ENCODE assay signal across 28 cellular contexts in the genomic region with DNA sequence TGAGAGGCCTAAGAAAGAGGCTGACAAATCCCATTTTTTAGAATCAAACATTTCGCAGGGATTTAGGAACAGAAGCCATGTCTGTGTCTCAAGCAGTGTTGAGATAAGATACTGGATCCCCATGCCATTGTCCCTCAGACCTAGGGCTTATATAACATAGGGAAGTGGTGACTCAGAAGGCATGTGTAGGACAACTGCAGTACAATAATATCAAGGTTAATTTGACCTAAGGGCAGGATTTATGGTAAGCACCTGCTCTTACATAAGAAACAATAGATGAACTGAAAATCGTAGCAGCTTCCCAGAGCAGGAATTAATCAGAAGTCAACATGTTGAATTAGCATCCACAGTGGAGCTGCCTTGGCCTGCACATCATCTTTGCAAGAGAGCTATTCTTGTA.
"Had no signal": no experiment of that assay in that cellular context is flagged by ENCODE, and none has a peak within 500 bp of the region (broad histone marks: within the 10 kb centered on the region; RNA-seq: fewer than 3 reads in every experiment).

No MANE protein-coding gene starts in this region.

- H3K4me1 ChIP-seq: ascending aorta, gastrocnemius medialis, left lung, lower lobe of right lung, right lobe of liver, testis, transverse colon had no signal

- H3K27ac ChIP-seq: ascending aorta, gastrocnemius medialis, left lung, lower lobe of right lung, neutrophil, ovary, right lobe of liver, skin epidermis, testis, transverse colon, WERI-Rb-1 had no signal

- H3K4me3 ChIP-seq: ascending aorta, esophagus squamous epithelium, gastrocnemius medialis, left lung, lower lobe of right lung, ovary, right lobe of liver, skin epidermis, testis, transverse colon had no signal

- H3K36me3 ChIP-seq: ascending aorta, esophagus squamous epithelium, gastrocnemius medialis, left lung, lower lobe of right lung, neutrophil, ovary, right lobe of liver, transverse colon, WERI-Rb-1 had no signal

- H3K27me3 ChIP-seq: ascending aorta, esophagus squamous epithelium, gastrocnemius medialis, left lung, neutrophil, ovary, right lobe of liver, testis, transverse colon had no signal

- H3K9me3 ChIP-seq: ascending aorta, esophagus squamous epithelium, gastrocnemius medialis, left lung, lower lobe of right lung, neutrophil, ovary, right lobe of liver, testis, transverse colon had no signal

- DNase-seq: activated CD4-positive, alpha-beta memory T cell treated with anti-CD3 and anti-CD28 coated beads for 36 hours; activated CD4-positive, alpha-beta T cell treated with anti-CD3 and anti-CD28 coated beads, Interleukin-2, amount 10 ng/mL, durations not matched to agents 24 days and 14 days; activated CD8-positive, alpha-beta memory T cell treated with anti-CD3 and anti-CD28 coated beads, Interleukin-2, amount 50 U/mL, for 4 hours; activated effector memory CD4-positive, alpha-beta T cell treated with anti-CD3 and anti-CD28 coated beads, Interleukin-2, amount 50 U/mL, for 16 hours; activated naive CD4-positive, alpha-beta T cell treated with anti-CD3 and anti-CD28 coated beads for 36 hours; activated naive CD8-positive, alpha-beta T cell treated with anti-CD3 and anti-CD28 coated beads for 36 hours; activated T-cell treated with anti-CD3 and anti-CD28 coated beads, Interleukin-2, amount 50 U/mL, for 1 hour; caudate nucleus; cortex of kidney; esophagus squamous epithelium; gastrocnemius medialis; glutamatergic neuron; left lung; lower lobe of right lung; mesenchymal stem cell; natural killer cell; ovary; right lobe of liver; stimulated activated CD4-positive, alpha-beta T cell treated with anti-CD3 and anti-CD28 coated beads, Interleukin-12 subunit alpha, Interleukin-12 subunit beta, amount 100 ng/mL, for 4 hours; stimulated activated CD4-positive, alpha-beta T cell treated with anti-CD3 and anti-CD28 coated beads, Interleukin-4, amount 100 ng/mL, for 1 hour; stimulated activated naive CD8-positive, alpha-beta T cell treated with anti-CD3 and anti-CD28 coated beads, Interleukin-15, Interleukin-2, amounts not matched to agents 100 U/mL and 50 U/mL, for 24 hours; T-helper 9 cell; testis; transverse colon; WERI-Rb-1 had no signal
